ENCODE assay signal across 8 cellular contexts in the genomic region with DNA sequence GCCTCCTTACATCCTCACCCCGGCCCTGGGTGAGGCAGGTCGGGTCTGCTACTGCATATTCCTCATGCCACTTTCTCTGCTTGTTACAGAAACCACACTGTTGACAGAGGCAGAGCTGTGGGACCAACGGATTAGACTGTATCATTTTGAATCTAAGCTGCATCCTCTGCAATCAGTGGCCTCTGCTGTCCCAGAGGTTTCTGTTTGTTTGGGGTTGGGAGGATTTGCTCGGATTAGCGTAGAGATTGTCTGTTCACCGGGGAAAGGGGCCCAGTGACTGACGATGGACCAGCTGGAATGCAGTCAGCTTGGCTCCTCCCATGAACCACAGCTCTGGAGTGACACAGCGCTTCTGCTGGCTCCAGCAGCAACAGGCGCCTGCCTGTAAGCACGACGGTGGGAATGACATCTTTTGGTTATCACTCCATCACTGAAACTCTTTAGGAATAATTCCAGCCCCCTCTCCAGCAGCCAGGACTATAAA. TPM values are rescaled to one million over a fixed set of nuclear protein-coding genes. Genes with fewer than 3 reads are reported as not detected.
DNase-seq lines count a peak whose midpoint lies in the region; ATAC-seq, FAIRE-seq and TF ChIP-seq lines count a peak whose summit lies in the region.

No MANE protein-coding gene starts in this region.

- peak overlapping the region; percentile 35; the same call in 1 of the 2 replicates for H4K8ac ChIP-seq in H1 (ENCODE audit: extremely low read depth, insufficient read depth, low read length)
- no peak overlapping the region for H4K8ac ChIP-seq in mesendoderm (ENCODE audit: low read depth, low read length)

- H3K79me2 ChIP-seq in H1 (ENCODE audit: control insufficient read depth in 1 of 2, insufficient read depth in 2 of 2, low read length in 2 of 2) (no peaks in the 10 kb centered on the region), mesendoderm (ENCODE audit: control insufficient read depth, insufficient read depth, low read length) (no peaks in the 10 kb centered on the region)

- POLR2A ChIA-PET in H1 (lab: Charles Lee; ENCODE audit: partially characterized antibody), result interaction anchor here (2.1 kb wide), 1 partner anchor 12 kb away, joined by 9 read pairs; no protein-coding TSS in a partner anchor

- H2BK120ac ChIP-seq in H1 (replicated peaks; ENCODE audit: low read depth, low read length) (no peak overlapping the region), mesendoderm (ENCODE audit: low read depth, low read length) (no peak overlapping the region)

- H3K4me2 ChIP-seq in H1 (ENCODE audit: insufficient read depth in 1 of 2, low read depth in 2 of 2, low read length in 2 of 2) (peak overlapping the region in 1 of 2 experiments; percentile 30; a peak in 1 of 4 replicates), mesendoderm (ENCODE audit: low read length) (no peak overlapping the region)

- peak; percentile 48 for DNase-seq in AG09309 (ENCODE audit: low read depth)
- DNase-seq in NCI-H1694 treated with DMSO at 0.1 percent for 48 hours (lab: John Stamatoyannopoulos, UW), result peak; percentile 43
- peak; percentile 10 to 61 for DNase-seq in H1 (ENCODE audit: low read depth in 1 of 2, low spot score in 2 of 2)
- peak; percentile 95 for DNase-seq in mesendoderm
- DNase-seq in stimulated activated CD4-positive, alpha-beta T cell treated with anti-CD3 and anti-CD28 coated beads, Interleukin-2, amount 100 ng/mL, for 48 hours, result no peak
- DNase-seq in DMS153 (lab: John Stamatoyannopoulos, UW), result no peak
- no peak for DNase-seq in DMS114 treated with DMSO at 0.1 percent for 48 hours (lab: John Stamatoyannopoulos, UW; ENCODE audit: unreplicated experiment)

- H3K4ac ChIP-seq in H1 (replicated peaks; ENCODE audit: insufficient read length, low read depth, low read length) (no peak overlapping the region), mesendoderm (ENCODE audit: low read depth, low read length) (no peak overlapping the region)

- 0 out of 2 replicates have a peak overlapping the region, but pooled peaks have one; percentile 92 for H2BK20ac ChIP-seq in H1 (ENCODE audit: low read length)

- CTCF ChIA-PET in H1 (lab: Charles Lee; ENCODE audit: partially characterized antibody), result interaction anchor here (0.8 to 2.3 kb wide), 8 partner anchors 8 to 122 kb away, joined by 3 to 8 read pairs (median 5); no protein-coding TSS in a partner anchor

- H3K56ac ChIP-seq in H1 (replicated peaks; ENCODE audit: insufficient read length, low read depth, low read length) (no peak overlapping the region), mesendoderm (ENCODE audit: low read length) (no peak overlapping the region)

- TF ChIP-seq RAD21 in H1 (IDR thresholded peaks at IDR 0.05 in 1 of 2, conservative IDR thresholded peaks at IDR 0.05 in 1 of 2; ENCODE audit: low read depth in 2 of 2, low read length in 2 of 2), result peak in 1 of 2 experiments; percentile 18; a peak in 1 of 4 replicates

- H3K9ac ChIP-seq in H1 (replicated peaks in 1 of 4; ENCODE audit: extremely low read depth in 1 of 4, low read depth in 3 of 4, low read length in 3 of 4) (no peak overlapping the region), mesendoderm (ENCODE audit: low read length) (no peak overlapping the region)

- 36% methylated on average over 11 of the region's 11 CpGs; no CpG with 5 or more reads in 1 of the 2 experiments for WGBS in H1 (ENCODE audit: extremely low coverage in 1 of 2, insufficient coverage in 1 of 2, insufficient read length in 1 of 2, insufficient replicate concordance in 2 of 2, low coverage in 1 of 2, low lambda C conversion rate in 2 of 2, missing lambda C conversion rate in 1 of 2), 2 experiments
- WGBS in mesendoderm (ENCODE audit: extremely low coverage, insufficient coverage, low lambda C conversion rate), result no CpG with 5 or more reads among the region's 11 CpGs

- TF ChIP-seq CTCF in AG09309 (IDR thresholded peaks at IDR 0.05; ENCODE audit: control insufficient read depth, insufficient read depth, low read depth, low read length, missing control alignments), result no peak
- TF ChIP-seq CTCF in H1 (IDR thresholded peaks at IDR 0.05; ENCODE audit: control extremely low read depth in 1 of 3, insufficient read depth in 1 of 3, low read depth in 1 of 3, low read length in 3 of 3), result peak in 1 of 3 experiments; percentile 5; a peak in 1 of 4 replicates

- no peaks in the 10 kb centered on the region for H3K9me3 ChIP-seq in H1 (ENCODE audit: insufficient read depth in 2 of 2, low read depth in 1 of 2, low read length in 1 of 2)

- H3K23ac ChIP-seq in H1 (ENCODE audit: insufficient read length), result no peak overlapping the region
- no peak overlapping the region for H3K23ac ChIP-seq in mesendoderm (ENCODE audit: low read length)

- TF ChIP-seq EP300 in H1 (IDR thresholded peaks at IDR 0.05; ENCODE audit: borderline replicate concordance in 1 of 2, low read depth in 2 of 2, low read length in 2 of 2), result no peak

- H3K27ac ChIP-seq in H1 (ENCODE audit: low read depth, low read length), result 0 out of 2 replicates have a peak overlapping the region, but pooled peaks have one; percentile 21
- no peak overlapping the region for H3K27ac ChIP-seq in mesendoderm (ENCODE audit: low read depth, low read length)

- no peak overlapping the region for H2BK12ac ChIP-seq in H1 (ENCODE audit: low read depth, low read length)

- H3K4me1 ChIP-seq in H1 (replicated peaks in 1 of 4; ENCODE audit: control insufficient read depth in 3 of 4, insufficient read depth in 4 of 4, low read length in 3 of 4) (peaks cover 2 to 5% (median 5%) of the 10 kb centered on the region in 4 experiments; a peak in 4 of 7 replicates), mesendoderm (ENCODE audit: control insufficient read depth, low read depth, low read length) (peaks cover 4% of the 10 kb centered on the region)

- peak; percentile 86 for FAIRE-seq in H1 (lab: Jason Lieb, UNC)

- H3K36me3 ChIP-seq in H1 (ENCODE audit: control insufficient read depth in 2 of 4, insufficient read depth in 4 of 4, low read length in 3 of 4) (no peaks in the 10 kb centered on the region), mesendoderm (ENCODE audit: control insufficient read depth, insufficient read depth, low read length) (no peaks in the 10 kb centered on the region)

- no peaks in the 10 kb centered on the region for H3K23me2 ChIP-seq in H1 (ENCODE audit: low read depth, low read length)

- H4K91ac ChIP-seq in H1 (replicated peaks; ENCODE audit: insufficient read length, low read length), result no peak overlapping the region

- no peak overlapping the region for H2BK5ac ChIP-seq in H1 (ENCODE audit: low read depth, low read length)
- H2BK5ac ChIP-seq in mesendoderm (ENCODE audit: low read length), result no peak overlapping the region

- no peaks in the 10 kb centered on the region for H4K20me1 ChIP-seq in H1 (replicated peaks in 1 of 2; ENCODE audit: control insufficient read depth in 1 of 2, insufficient read depth in 2 of 2, low read length in 2 of 2)

- no peaks in the 10 kb centered on the region for H3K27me3 ChIP-seq in H1 (replicated peaks in 1 of 4; ENCODE audit: control insufficient read depth in 3 of 4, extremely low read depth in 1 of 4, insufficient read depth in 3 of 4, low read length in 3 of 4)
- H3K27me3 ChIP-seq in mesendoderm (ENCODE audit: insufficient read depth, low read length, poor library complexity), result no peaks in the 10 kb centered on the region

- TF ChIP-seq POLR2A in H1 (IDR thresholded peaks at IDR 0.05; ENCODE audit: control extremely low read depth in 1 of 2, low read depth in 2 of 2, low read length in 2 of 2), result no peak

- peak overlapping the region; percentile 86 for H2AFZ ChIP-seq in H1 (ENCODE audit: low read length)

- H3K4me3 ChIP-seq in AG09309 (ENCODE audit: control insufficient read depth, low read depth, low read length) (no peak overlapping the region), H1 (ENCODE audit: extremely low read depth in 1 of 4, insufficient read depth in 2 of 4, low read depth in 3 of 4, low read length in 4 of 4) (no peak overlapping the region), mesendoderm (ENCODE audit: low read length) (no peak overlapping the region)

- H3K79me1 ChIP-seq in H1 (ENCODE audit: low read depth, low read length), result no peaks in the 10 kb centered on the region
- no peaks in the 10 kb centered on the region for H3K79me1 ChIP-seq in mesendoderm (ENCODE audit: low read length)

- H4K5ac ChIP-seq in H1 (ENCODE audit: insufficient read length, low read depth, low read length) (no peak overlapping the region), mesendoderm (ENCODE audit: low read length) (no peak overlapping the region)

- H2BK15ac ChIP-seq in H1 (ENCODE audit: low read length) (peak overlapping the region; percentile 16; the same call in 1 of the 2 replicates), mesendoderm (replicated peaks; ENCODE audit: low read depth) (no peak overlapping the region)

- H2AK5ac ChIP-seq in H1 (ENCODE audit: low read depth, low read length), result no peak overlapping the region
- H2AK5ac ChIP-seq in mesendoderm (ENCODE audit: low read length), result no peak overlapping the region

- no peak overlapping the region for H3K14ac ChIP-seq in H1 (ENCODE audit: insufficient read length)

- H3K18ac ChIP-seq in H1 (ENCODE audit: extremely low read depth, low read length) (no peak overlapping the region), mesendoderm (ENCODE audit: low read length) (no peak overlapping the region)

- no peak for ATAC-seq in HG02759 (IDR thresholded peaks at IDR 0.05; ENCODE audit: unreplicated experiment)

TF ChIP-seq in H1, 55 proteins besides CTCF, POLR2A, EP300 and RAD21 (continues in another document):
- TF ChIP-seq ASH2L (IDR thresholded peaks at IDR 0.05; ENCODE audit: low read length) (peak; percentile 78), SP2 (IDR thresholded peaks at IDR 0.05; ENCODE audit: low read length) (no peak), POU5F1 (IDR thresholded peaks at IDR 0.05; ENCODE audit: low read depth, low read length) (no peak), CREB1 (IDR thresholded peaks at IDR 0.05) (no peak), JUND (IDR thresholded peaks at IDR 0.05; ENCODE audit: low read length) (no peak), PHF8 (conservative IDR thresholded peaks at IDR 0.05; ENCODE audit: low read depth, low read length) (no peak), KDM1A (IDR thresholded peaks at IDR 0.05; ENCODE audit: borderline replicate concordance, low read length) (no peak), SIRT6 (IDR thresholded peaks at IDR 0.05; ENCODE audit: low read length) (no peak), MAFK (IDR thresholded peaks at IDR 0.05; ENCODE audit: low read depth, low read length) (peak; percentile 77; the same call in 1 of the 2 replicates)

RNA-seq across cellular contexts. Expression of gene ADRA1B, which starts 37.3 kb away (rescaled TPM):
- not detected in 2 replicates for total RNA-seq in H1 (2021; fragmentation: NEBNext Ultra II Directional; extraction: Animal tissue kit (Norgen Biotek cat#: 25700))
- polyA plus RNA-seq in H1 (2011; rRNA removed), result 0.08 TPM in 1 of 2 replicates, not detected in the other
- not detected for polyA plus RNA-seq in H1 (2011; cell fraction: cytosol; rRNA removed)
- 0.04 TPM for polyA plus RNA-seq in H1 (2011; cell fraction: nucleus; rRNA removed)
- not detected in 4 replicates for polyA plus RNA-seq in H1 (2012, experiment 1 of 2)
- polyA plus RNA-seq in H1 (2012, experiment 2 of 2), result not detected
- polyA plus RNA-seq in H1 (2013, experiment 1 of 2), result not detected
- 0.11 TPM for polyA plus RNA-seq in H1 (2013, experiment 2 of 2)
- 0.09 and 0.22 TPM in 2 replicates for polyA minus RNA-seq in H1 (2011; rRNA and poly(A)+ RNA removed)
- polyA minus RNA-seq in H1 (2011; cell fraction: cytosol; rRNA and poly(A)+ RNA removed), result not detected
- not detected for polyA minus RNA-seq in H1 (2011; cell fraction: nucleus; rRNA and poly(A)+ RNA removed)
- 0.08 TPM for polyA plus RNA-seq in mesendoderm (2013, experiment 1 of 2)
- polyA plus RNA-seq in mesendoderm (2013, experiment 2 of 2), result 0.10 TPM

Comparison
In these comparisons a context has a peak if more than half of its experiments do, and no peak if none do; other contexts are left out.
1. DNase-seq: peak in AG09309 (single experiment), NCI-H1694 treated with DMSO at 0.1 percent for 48 hours (single experiment), H1 (2 of 2) and mesendoderm (single experiment); none in stimulated activated CD4-positive, alpha-beta T cell treated with anti-CD3 and anti-CD28 coated beads, Interleukin-2, amount 100 ng/mL, for 48 hours (0 of 2), DMS153 (single experiment) and DMS114 treated with DMSO at 0.1 percent for 48 hours (single experiment).